Comparison of ENCODE assay signal across 9 cellular contexts in the genomic region with DNA sequence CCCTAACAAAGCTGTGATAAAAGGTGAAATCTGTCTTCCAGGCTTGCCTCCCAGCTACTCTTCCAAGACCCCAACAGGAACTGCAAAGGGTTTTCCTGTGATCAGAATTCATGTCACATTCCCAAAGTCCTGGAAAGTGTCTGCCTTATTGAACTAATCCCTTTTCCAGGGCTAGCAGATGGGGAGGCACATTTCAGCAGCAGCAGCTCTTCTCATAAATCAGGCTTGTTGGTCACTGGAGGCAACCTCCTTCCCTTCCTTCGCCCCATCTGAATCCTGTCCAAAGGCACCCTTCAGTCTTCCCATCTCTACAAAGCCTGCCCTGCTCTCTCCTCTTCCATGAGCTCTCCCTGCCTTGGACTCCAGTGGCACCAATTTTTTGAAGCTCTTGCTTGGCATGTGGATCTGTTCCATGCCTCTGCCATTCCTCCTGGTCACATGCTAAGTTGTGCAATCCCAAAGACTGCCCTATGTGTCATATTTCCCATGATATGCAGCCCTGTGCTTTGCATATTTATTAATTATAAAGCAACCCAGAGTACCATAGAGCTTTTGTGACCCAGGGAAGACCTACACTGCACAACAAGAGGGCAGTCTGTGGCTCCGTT.
A peak's percentile ranks its signal among the peaks of the same experiment; 100 is the strongest.
DNase-seq lines count a peak whose midpoint lies in the region; ATAC-seq, FAIRE-seq and TF ChIP-seq lines count a peak whose summit lies in the region.
"Had no signal": no experiment of that assay in that cellular context is flagged by ENCODE, and none has a peak within 500 bp of the region (broad histone marks: within the 10 kb centered on the region; RNA-seq: fewer than 3 reads in every experiment).

No MANE protein-coding gene starts in this region.

- H3K36me3 ChIP-seq in RWPE2 (ENCODE audit: low read depth) (no peaks in the 10 kb centered on the region), parathyroid adenoma (ENCODE audit: control insufficient read depth, insufficient read depth, low read length) (no peaks in the 10 kb centered on the region)

- ATAC-seq in RWPE2 (ENCODE audit: low read depth), result peak; percentile 28; the same call in 1 of the 3 replicates
- ATAC-seq: activated T-cell treated with anti-CD3 and anti-CD28 coated beads, Interleukin-2, amount 50 U/mL, for 4 hours had no signal

- intact Hi-C loops in Calu3 (cut with micrococcal nuclease; ENCODE audit: unreplicated experiment) (no loop called here), head of caudate nucleus (cut with DNase I) (no loop called here)

- peaks cover 20% of the 10 kb centered on the region for H3K4me1 Mint-ChIP-seq in Calu3 (ENCODE audit: low read depth, unreplicated experiment)

- H3K4me3 ChIP-seq in RWPE2 (ENCODE audit: severe bottlenecking) (no peak overlapping the region), parathyroid adenoma (ENCODE audit: low read depth, low read length) (no peak overlapping the region)

- peak overlapping the region; percentile 18 for H3K4me2 ChIP-seq in parathyroid adenoma (ENCODE audit: low read length)

- H3K36me3 Mint-ChIP-seq in Calu3 (ENCODE audit: insufficient read depth, unreplicated experiment), result peaks cover 5% of the 10 kb centered on the region

- CTCF ChIA-PET in Calu3 (lab: Charles Lee), result no interaction called here

- H3K9ac ChIP-seq in parathyroid adenoma, result no peak overlapping the region

- H3K27me3 ChIP-seq in RWPE2 (ENCODE audit: insufficient read depth, poor library complexity, severe bottlenecking), result no peaks in the 10 kb centered on the region
- no peaks in the 10 kb centered on the region for H3K27me3 ChIP-seq in parathyroid adenoma (ENCODE audit: control insufficient read depth, insufficient read depth, low read length)

- H3K79me2 ChIP-seq in parathyroid adenoma, result no peaks in the 10 kb centered on the region

- peak overlapping the region; percentile 89 for H3K27ac Mint-ChIP-seq in Calu3 (ENCODE audit: unreplicated experiment)

- no peaks in the 10 kb centered on the region for H3K9me3 ChIP-seq in RWPE2 (ENCODE audit: severe bottlenecking)
- H3K9me3 ChIP-seq in parathyroid adenoma (ENCODE audit: control insufficient read depth, low read length), result no peaks in the 10 kb centered on the region

- peak overlapping the region; percentile 61 for H3K27ac ChIP-seq in RWPE2 (ENCODE audit: poor library complexity, severe bottlenecking)
- H3K27ac ChIP-seq in parathyroid adenoma, result peak overlapping the region; percentile 98

- FAIRE-seq in D721Med (lab: Jason Lieb, UNC), result no peak

- peak overlapping the region; percentile 25 for H3K4me3 Mint-ChIP-seq in Calu3 (ENCODE audit: low read depth, unreplicated experiment)
- H3K4me3 Mint-ChIP-seq: activated T-cell treated with anti-CD3 and anti-CD28 coated beads, Interleukin-2, amount 50 U/mL, for 4 hours had no signal

- H2AFZ ChIP-seq in parathyroid adenoma, result peak overlapping the region; percentile 71

- BruUV-seq in Calu3 (replicated peaks; lab: Mats Ljungman, UMichigan), result no TSS peak

- H3K9me3 Mint-ChIP-seq in Calu3 (ENCODE audit: low read depth, unreplicated experiment), result peaks cover 2% of the 10 kb centered on the region
- H3K9me3 Mint-ChIP-seq: activated T-cell treated with anti-CD3 and anti-CD28 coated beads, Interleukin-2, amount 50 U/mL, for 4 hours had no signal

- peak; percentile 9 for DNase-seq in Calu3
- no peak for DNase-seq in RWPE2 (ENCODE audit: low spot score)
- peak; percentile 92 for DNase-seq in fibroblast of gingiva (ENCODE audit: low read depth)
- DNase-seq in head of caudate nucleus, result no peak
- no peak for DNase-seq in D721Med (ENCODE audit: insufficient read length, low spot score)
- DNase-seq in stimulated activated CD4-positive, alpha-beta T cell treated with anti-CD3 and anti-CD28 coated beads, Interleukin-4, amount 100 ng/mL, for 1 hour, result no peak
- DNase-seq in NCI-H2227 treated with DMSO at 0.1 percent for 48 hours (lab: John Stamatoyannopoulos, UW), result no peak
- DNase-seq: activated T-cell treated with anti-CD3 and anti-CD28 coated beads, Interleukin-2, amount 50 U/mL, for 4 hours had no signal

- no peak for TF ChIP-seq CTCF in Calu3 (IDR thresholded peaks at IDR 0.05; ENCODE audit: unreplicated experiment)
- no peak for TF ChIP-seq CTCF in RWPE2 (IDR thresholded peaks at IDR 0.05; ENCODE audit: poor library complexity, severe bottlenecking)
- no peak for TF ChIP-seq CTCF in parathyroid adenoma (IDR thresholded peaks at IDR 0.05)
- TF ChIP-seq CTCF in D721Med (IDR thresholded peaks at IDR 0.05; ENCODE audit: insufficient read depth, missing control alignments), result no peak

- H3K4me1 ChIP-seq in RWPE2 (ENCODE audit: insufficient read depth, poor library complexity, severe bottlenecking), result peaks cover 16% of the 10 kb centered on the region
- H3K4me1 ChIP-seq in parathyroid adenoma, result peaks cover 46% of the 10 kb centered on the region

- H3K27me3 Mint-ChIP-seq in Calu3 (ENCODE audit: unreplicated experiment), result peaks cover 38% of the 10 kb centered on the region

Comparison
In these comparisons a context has a peak if more than half of its experiments do, and no peak if none do; other contexts are left out.
1. DNase-seq: peak in Calu3 (single experiment) and fibroblast of gingiva (single experiment); none in RWPE2 (single experiment), head of caudate nucleus (0 of 42), D721Med (single experiment), stimulated activated CD4-positive, alpha-beta T cell treated with anti-CD3 and anti-CD28 coated beads, Interleukin-4, amount 100 ng/mL, for 1 hour (single experiment) and NCI-H2227 treated with DMSO at 0.1 percent for 48 hours (single experiment).